18 cellular contexts compared by ENCODE assay signal in the genomic region with DNA sequence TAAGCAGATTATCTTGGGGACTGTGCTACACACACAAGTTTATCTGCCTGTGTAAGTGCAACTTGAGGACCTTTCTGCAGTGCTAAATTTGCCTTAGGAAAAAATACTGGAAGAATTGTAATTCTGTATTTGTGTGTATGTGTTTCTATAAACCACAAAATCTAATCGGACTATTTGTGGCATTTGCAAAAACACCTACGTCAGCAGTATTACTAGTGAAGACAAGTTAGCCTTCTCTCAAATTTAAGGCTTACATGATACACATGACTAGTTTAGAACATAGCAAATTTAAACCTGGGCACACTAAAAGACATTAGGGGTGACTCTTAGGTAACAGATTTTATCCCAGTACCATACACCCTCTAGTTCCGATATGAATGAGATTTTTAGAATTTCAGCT.
"Had no signal": no experiment of that assay in that cellular context is flagged by ENCODE, and none has a peak within 500 bp of the region (broad histone marks: within the 10 kb centered on the region; RNA-seq: fewer than 3 reads in every experiment).

No MANE protein-coding gene starts in this region.

- H3K4me3 Mint-ChIP-seq: naive thymus-derived CD4-positive, alpha-beta T cell; nephron progenitor cell; stimulated activated naive B cell treated with anti-CD40 and anti-IgM and Interleukin-4, amounts not matched to agents 10 μg/mL and 1 μg/mL and 100 μg/mL, for 72 hours; stimulated activated naive CD8-positive, alpha-beta T cell treated with anti-CD3 and anti-CD28 coated beads, Interleukin-15, amount 100 ng/mL, for 72 hours had no signal

- H3K36me3 ChIP-seq: heart left ventricle, neutrophil, sigmoid colon, thoracic aorta, transverse colon had no signal

- H3K4me1 ChIP-seq: psoas muscle, sigmoid colon, transverse colon had no signal

- H3K27ac Mint-ChIP-seq: naive thymus-derived CD4-positive, alpha-beta T cell; nephron progenitor cell; stimulated activated naive B cell treated with anti-CD40 and anti-IgM and Interleukin-4, amounts not matched to agents 10 μg/mL and 1 μg/mL and 100 μg/mL, for 72 hours; stimulated activated naive CD8-positive, alpha-beta T cell treated with anti-CD3 and anti-CD28 coated beads, Interleukin-15, amount 100 ng/mL, for 72 hours had no signal

- H3K4me3 ChIP-seq: heart left ventricle, psoas muscle, sigmoid colon, skin epidermis, thoracic aorta, transverse colon had no signal

- DNase-seq: effector memory CD4-positive, alpha-beta T cell; erythroblast; heart left ventricle; hippocampal formation; kidney glomerular epithelial cell; naive thymus-derived CD4-positive, alpha-beta T cell; nephron progenitor cell; psoas muscle; sigmoid colon; stimulated activated CD4-positive, alpha-beta T cell treated with anti-CD3 and anti-CD28 coated beads, Interleukin-2, amount 100 ng/mL, for 24 hours; stimulated activated CD4-positive, alpha-beta T cell treated with anti-CD3 and anti-CD28 coated beads, Interleukin-4, amount 100 ng/mL, for 4 hours; stimulated activated naive B cell treated with anti-CD40 and anti-IgM and Interleukin-4, amounts not matched to agents 10 μg/mL and 1 μg/mL and 100 μg/mL, for 72 hours; stimulated activated naive CD8-positive, alpha-beta T cell treated with anti-CD3 and anti-CD28 coated beads, Interleukin-15, amount 100 ng/mL, for 72 hours; substantia nigra; transverse colon had no signal

- H3K27me3 Mint-ChIP-seq: stimulated activated naive B cell treated with anti-CD40 and anti-IgM and Interleukin-4, amounts not matched to agents 10 μg/mL and 1 μg/mL and 100 μg/mL, for 72 hours; stimulated activated naive CD8-positive, alpha-beta T cell treated with anti-CD3 and anti-CD28 coated beads, Interleukin-15, amount 100 ng/mL, for 72 hours had no signal

- H3K4me1 Mint-ChIP-seq: stimulated activated naive CD8-positive, alpha-beta T cell treated with anti-CD3 and anti-CD28 coated beads, Interleukin-15, amount 100 ng/mL, for 72 hours had no signal

- H3K27me3 ChIP-seq: heart left ventricle, neutrophil, sigmoid colon, transverse colon had no signal

- H3K9me3 Mint-ChIP-seq: naive thymus-derived CD4-positive, alpha-beta T cell; nephron progenitor cell; stimulated activated naive B cell treated with anti-CD40 and anti-IgM and Interleukin-4, amounts not matched to agents 10 μg/mL and 1 μg/mL and 100 μg/mL, for 72 hours; stimulated activated naive CD8-positive, alpha-beta T cell treated with anti-CD3 and anti-CD28 coated beads, Interleukin-15, amount 100 ng/mL, for 72 hours had no signal

- H3K9me3 ChIP-seq: heart left ventricle, neutrophil, psoas muscle, sigmoid colon, thoracic aorta, transverse colon had no signal

- H3K27ac ChIP-seq: heart left ventricle, neutrophil, psoas muscle, sigmoid colon, thoracic aorta, transverse colon had no signal

- H3K36me3 Mint-ChIP-seq: naive thymus-derived CD4-positive, alpha-beta T cell; stimulated activated naive B cell treated with anti-CD40 and anti-IgM and Interleukin-4, amounts not matched to agents 10 μg/mL and 1 μg/mL and 100 μg/mL, for 72 hours had no signal
